In the genomic region with DNA sequence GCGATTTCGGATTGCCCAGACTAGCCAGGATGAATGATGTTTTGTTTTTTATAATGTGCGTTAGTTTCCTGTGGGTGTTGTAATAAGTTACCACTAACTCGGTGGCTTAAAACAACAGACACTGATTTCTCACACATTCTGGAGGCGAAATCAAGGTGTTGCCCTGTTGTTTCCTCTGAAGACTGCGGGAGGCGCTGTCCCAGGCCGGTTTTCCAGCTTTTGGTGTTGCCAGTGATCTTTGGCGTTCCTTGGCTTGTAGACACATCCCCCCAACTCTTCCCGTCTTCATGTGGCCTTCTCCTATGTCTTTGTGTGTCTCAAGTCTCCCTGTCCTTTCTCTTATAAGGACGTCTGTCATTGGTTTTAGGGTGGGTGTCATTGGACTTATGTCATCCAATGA, we compare ENCODE assay signal across 2 cellular contexts.
TF ChIP-seq lines count a peak whose summit lies in the region.

No MANE protein-coding gene starts in this region.

TF ChIP-seq in SK-N-SH, 30 proteins besides CTCF, POLR2A, EP300 and RAD21:
- TF ChIP-seq YY1 (IDR thresholded peaks at IDR 0.05; ENCODE audit: low read depth), result no peak

TF ChIP-seq in SK-N-SH treated with all-trans-retinoic acid at 6 μM for 48 hours, 23 proteins besides CTCF, POLR2A, EP300 and RAD21:
- TF ChIP-seq BACH2 (CRISPR knock-in tag; IDR thresholded peaks at IDR 0.05; ENCODE audit: borderline replicate concordance) (no peak), ZNF70 (CRISPR knock-in tag; IDR thresholded peaks at IDR 0.05) (no peak), OSR1 (CRISPR knock-in tag; IDR thresholded peaks at IDR 0.05) (no peak), PPARA (CRISPR knock-in tag; IDR thresholded peaks at IDR 0.05; ENCODE audit: borderline replicate concordance) (no peak)
- TF ChIP-seq, protein P1, sequence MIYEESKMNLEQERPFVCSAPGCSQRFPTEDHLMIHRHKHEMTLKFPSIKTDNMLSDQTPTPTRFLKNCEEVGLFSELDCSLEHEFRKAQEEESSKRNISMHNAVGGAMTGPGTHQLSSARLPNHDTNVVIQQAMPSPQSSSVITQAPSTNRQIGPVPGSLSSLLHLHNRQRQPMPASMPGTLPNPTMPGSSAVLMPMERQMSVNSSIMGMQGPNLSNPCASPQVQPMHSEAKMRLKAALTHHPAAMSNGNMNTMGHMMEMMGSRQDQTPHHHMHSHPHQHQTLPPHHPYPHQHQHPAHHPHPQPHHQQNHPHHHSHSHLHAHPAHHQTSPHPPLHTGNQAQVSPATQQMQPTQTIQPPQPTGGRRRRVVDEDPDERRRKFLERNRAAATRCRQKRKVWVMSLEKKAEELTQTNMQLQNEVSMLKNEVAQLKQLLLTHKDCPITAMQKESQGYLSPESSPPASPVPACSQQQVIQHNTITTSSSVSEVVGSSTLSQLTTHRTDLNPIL (CRISPR knock-in tag; IDR thresholded peaks at IDR 0.05; ENCODE audit: low read depth), result no peak
TF ChIP-seq in SK-N-SH treated with all-trans-retinoic acid at 6 μM for 48 hours: peak in this region for 0.
